Comparison of ENCODE assay signal across 8 cellular contexts in genomic region chr2:85132834-85133637, GRCh38. TPM values are rescaled to one million over a fixed set of nuclear protein-coding genes. Genes with fewer than 3 reads are reported as not detected.
DNase-seq lines count a peak whose midpoint lies in the region; ATAC-seq and FAIRE-seq lines count a peak whose summit lies in the region.

Gene TCF7L1, plus strand, starts transcription at chr2:85133392. Its CDS starts 293 bp downstream, at chr2:85133685.

- ATAC-seq in GM18868 (IDR thresholded peaks at IDR 0.05; ENCODE audit: unreplicated experiment), result peak; percentile 58
- peak; percentile 69 to 72 for ATAC-seq in naive B cell (ENCODE audit: low read depth in 2 of 2)
- ATAC-seq in GM19452 (IDR thresholded peaks at IDR 0.05; ENCODE audit: unreplicated experiment), result no peak

- H3K27ac Mint-ChIP-seq in naive B cell, result peak within 1 kb of the TSS in 2 of 6 donors; percentile 47

- H3K4me1 Mint-ChIP-seq in naive B cell, result peaks cover 10 to 14% (median 12%) of the 10 kb centered on the region in 3 donors

- peak; percentile 63 for FAIRE-seq in urothelium cell line (lab: Jason Lieb, UNC)

- H3K4me3 Mint-ChIP-seq in naive B cell, result peak within 1 kb of the TSS; percentile 78 to 87 (median 82)

- H3K9me3 Mint-ChIP-seq in naive B cell, result no peaks in the 10 kb centered on the region

- no peaks in the 10 kb centered on the region for H3K36me3 Mint-ChIP-seq in naive B cell

- peaks cover 56 to 62% (median 58%) of the 10 kb centered on the region in 3 donors for H3K27me3 Mint-ChIP-seq in naive B cell

- DNase-seq in Ammon's horn (ENCODE audit: low spot score) (peak; percentile 61), NCI-H2171 treated with DMSO at 0.1 percent for 48 hours (lab: John Stamatoyannopoulos, UW) (peak; percentile 53), fibroblast of the conjunctiva (ENCODE audit: low read depth) (peak; percentile 52), naive B cell (peak; percentile 7), urothelium cell line (ENCODE audit: low spot score) (peak; percentile 93)
- DNase-seq in activated effector memory CD4-positive, alpha-beta T cell treated with anti-CD3 and anti-CD28 coated beads, Interleukin-2, amount 50 U/mL, for 16 hours, result peak; percentile 65

RNA-seq across cellular contexts. Expression of gene TCF7L1, which starts in this region (rescaled TPM):
- polyA plus RNA-seq in naive B cell (ENCODE audit: low read depth in 6 of 6), result under 1 TPM in 1 of 6 donors, not detected in 5; 0.35 TPM

Comparison
In these comparisons a context has a peak if more than half of its experiments do, and no peak if none do; other contexts are left out.
1. Peak in DNase-seq and ATAC-seq in naive B cell; RNA of the gene not detected or under 1 TPM.
2. DNase-seq: peak in every context shown above with its lines; median percentile 93 in urothelium cell line; 65 in activated effector memory CD4-positive, alpha-beta T cell treated with anti-CD3 and anti-CD28 coated beads, Interleukin-2, amount 50 U/mL, for 16 hours; 61 in Ammon's horn; 53 in NCI-H2171 treated with DMSO at 0.1 percent for 48 hours; 52 in fibroblast of the conjunctiva; 7 in naive B cell.